In genomic region chr6:152292595-152292994, GRCh38 we compare ENCODE assay signal across 19 cellular contexts.
A peak's percentile ranks its signal among the peaks of the same experiment; 100 is the strongest.
DNase-seq lines count a peak whose midpoint lies in the region; ATAC-seq, FAIRE-seq and TF ChIP-seq lines count a peak whose summit lies in the region.
"Had no signal": no experiment of that assay in that cellular context is flagged by ENCODE, and none has a peak within 500 bp of the region (broad histone marks: within the 10 kb centered on the region; RNA-seq: fewer than 3 reads in every experiment).

No MANE protein-coding gene starts in this region.

- H3K4me3 ChIP-seq in ascending aorta, result no peak overlapping the region
- H3K4me3 ChIP-seq: BLaER1 treated with 17β-estradiol and CSF1 and Interleukin-3, amounts not matched to agents 10 nM and 100 nM had no signal

- no peak overlapping the region for H3K27ac ChIP-seq in ascending aorta
- H3K27ac ChIP-seq: BLaER1 treated with 17β-estradiol and CSF1 and Interleukin-3, amounts not matched to agents 10 nM and 100 nM had no signal

- FAIRE-seq in islet of Langerhans (lab: Jason Lieb, UNC), result peak; percentile 61
- FAIRE-seq: G401.6, GM12892 had no signal

- DNase-seq in G401 (ENCODE audit: low spot score) (peak; percentile 29), left cardiac atrium (no peak), kidney tubule cell (ENCODE audit: low spot score) (no peak), ascending aorta (ENCODE audit: low spot score in 2 of 2) (no peak)
- DNase-seq: CD8-positive, alpha-beta memory T cell; COR-L47; DMS53; DND-41; EL; GOT3; H7 had no signal

- H3K9me3 ChIP-seq in ascending aorta, result no peaks in the 10 kb centered on the region
- H3K9me3 ChIP-seq: BLaER1 treated with 17β-estradiol and CSF1 and Interleukin-3, amounts not matched to agents 10 nM and 100 nM had no signal

- peaks cover 0 to 6% of the 10 kb centered on the region in 2 donors for H3K4me1 ChIP-seq in ascending aorta

- H3K4me1 Mint-ChIP-seq in brain, result peaks cover 25% of the 10 kb centered on the region

- peaks cover 54 to 72% of the 10 kb centered on the region in 2 donors for H3K36me3 ChIP-seq in ascending aorta

- no peak for TF ChIP-seq CTCF in brain (conservative IDR thresholded peaks at IDR 0.05)
- no peak for TF ChIP-seq CTCF in ascending aorta (IDR thresholded peaks at IDR 0.05)

- no peaks in the 10 kb centered on the region for H3K27me3 ChIP-seq in ascending aorta
- H3K27me3 ChIP-seq: BLaER1 treated with 17β-estradiol and CSF1 and Interleukin-3, amounts not matched to agents 10 nM and 100 nM had no signal

- intact Hi-C loops in left cardiac atrium (cut with DNase I) (no loop called here), ascending aorta (cut with DNase I) (no loop called here)

- H3K27me3 Mint-ChIP-seq in brain, result no peaks in the 10 kb centered on the region
- H3K27me3 Mint-ChIP-seq: B cell; CD8-positive, alpha-beta memory T cell had no signal

- H3K36me3 Mint-ChIP-seq in brain, result peaks cover 73% of the 10 kb centered on the region

- in situ Hi-C loops in G401 (cut with HindIII; ENCODE audit: low sequenced_read_pairs), result no loop called here

- H3K4me3 Mint-ChIP-seq in brain, result peak overlapping the region in 2 of 5 experiments; percentile 3 to 34
- H3K4me3 Mint-ChIP-seq: B cell; CD8-positive, alpha-beta memory T cell had no signal

- H3K9me3 Mint-ChIP-seq in brain, result no peaks in the 10 kb centered on the region
- H3K9me3 Mint-ChIP-seq: CD8-positive, alpha-beta memory T cell had no signal

- H3K27ac Mint-ChIP-seq in brain, result peak overlapping the region in 3 of 5 experiments; percentile 48 to 89 (median 73)
- H3K27ac Mint-ChIP-seq: B cell had no signal

- peak; percentile 21 to 39 for ATAC-seq in left cardiac atrium
- ATAC-seq in GM18502 (IDR thresholded peaks at IDR 0.05; ENCODE audit: poor library complexity, unreplicated experiment), result no peak
- ATAC-seq: HCT116 had no signal
